2 cellular contexts compared by ENCODE assay signal in genomic region chr5:14817762-14818136, GRCh38.
TF ChIP-seq lines count a peak whose summit lies in the region.

No MANE protein-coding gene starts in this region.

TF ChIP-seq in HEK293, 187 proteins besides CTCF, POLR2A, EP300 and RAD21:
- TF ChIP-seq, protein P1, sequence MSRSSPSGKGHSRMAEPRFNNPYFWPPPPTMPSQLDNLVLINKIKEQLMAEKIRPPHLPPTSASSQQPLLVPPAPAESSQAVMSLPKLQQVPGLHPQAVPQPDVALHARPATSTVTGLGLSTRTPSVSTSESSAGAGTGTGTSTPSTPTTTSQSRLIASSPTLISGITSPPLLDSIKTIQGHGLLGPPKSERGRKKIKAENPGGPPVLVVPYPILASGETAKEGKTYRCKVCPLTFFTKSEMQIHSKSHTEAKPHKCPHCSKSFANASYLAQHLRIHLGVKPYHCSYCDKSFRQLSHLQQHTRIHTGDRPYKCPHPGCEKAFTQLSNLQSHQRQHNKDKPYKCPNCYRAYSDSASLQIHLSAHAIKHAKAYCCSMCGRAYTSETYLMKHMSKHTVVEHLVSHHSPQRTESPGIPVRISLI (tag by site-specific recombination; IDR thresholded peaks at IDR 0.05): 0 out of 2 replicates have a peak, but pooled peaks have one; percentile 12

TF ChIP-seq in GM12878, 131 proteins besides CTCF, POLR2A, EP300 and RAD21:
- TF ChIP-seq MEF2B (IDR thresholded peaks at IDR 0.05; ENCODE audit: partially characterized antibody, poor library complexity, severe bottlenecking): peak; percentile 19
